In the genomic region with DNA sequence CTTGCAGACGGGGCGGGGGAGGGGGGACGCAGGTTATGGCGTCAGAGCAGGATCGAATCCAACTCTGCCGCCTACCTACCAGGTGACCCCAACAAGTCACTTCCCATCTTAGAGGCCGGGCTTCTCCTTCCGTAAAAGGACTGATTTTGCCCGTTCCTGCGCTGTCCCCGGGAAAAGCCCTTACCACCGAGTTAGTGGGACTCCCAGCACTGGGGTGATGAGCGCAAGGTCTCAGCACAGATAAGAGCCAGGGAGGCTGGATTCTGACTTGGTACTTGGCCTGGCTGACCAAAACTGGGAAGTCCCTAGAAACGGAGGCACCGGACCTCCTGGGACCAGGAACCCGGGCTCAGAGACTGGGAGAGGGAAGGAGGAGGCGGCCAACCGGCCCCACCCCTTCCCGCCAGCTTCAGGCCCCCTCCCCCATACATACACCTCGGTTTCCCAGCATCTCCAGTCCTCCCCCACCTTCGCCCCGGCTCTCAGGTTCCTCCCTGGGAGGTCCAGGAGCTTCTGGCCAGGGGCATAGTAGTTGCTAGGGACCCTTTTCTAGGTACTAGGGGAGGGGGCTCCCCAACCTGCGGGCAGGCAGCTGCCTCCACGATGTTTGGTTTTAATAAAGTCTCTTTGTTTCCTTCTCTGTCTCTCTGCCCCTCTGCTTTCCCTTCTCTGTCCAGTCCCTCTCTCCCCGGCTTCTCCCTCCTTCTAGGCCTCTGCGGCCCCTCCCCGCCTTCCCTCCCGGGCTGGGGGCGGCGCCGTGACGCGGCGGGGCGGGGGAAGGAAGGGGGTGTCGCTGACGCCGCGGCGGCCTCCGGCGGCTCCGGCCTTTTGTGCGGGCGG, we compare ENCODE assay signal across 2 cellular contexts.
TF ChIP-seq lines count a peak whose summit lies in the region.

A gene (plus strand): TSS at position 826 of the 840 bp plus-strand sequence. CDS start 156 bp downstream, outside the sequence.

TF ChIP-seq in HEK293T, 16 proteins besides CTCF, POLR2A, EP300 and RAD21 (continued from another document):
- TF ChIP-seq, protein P1, sequence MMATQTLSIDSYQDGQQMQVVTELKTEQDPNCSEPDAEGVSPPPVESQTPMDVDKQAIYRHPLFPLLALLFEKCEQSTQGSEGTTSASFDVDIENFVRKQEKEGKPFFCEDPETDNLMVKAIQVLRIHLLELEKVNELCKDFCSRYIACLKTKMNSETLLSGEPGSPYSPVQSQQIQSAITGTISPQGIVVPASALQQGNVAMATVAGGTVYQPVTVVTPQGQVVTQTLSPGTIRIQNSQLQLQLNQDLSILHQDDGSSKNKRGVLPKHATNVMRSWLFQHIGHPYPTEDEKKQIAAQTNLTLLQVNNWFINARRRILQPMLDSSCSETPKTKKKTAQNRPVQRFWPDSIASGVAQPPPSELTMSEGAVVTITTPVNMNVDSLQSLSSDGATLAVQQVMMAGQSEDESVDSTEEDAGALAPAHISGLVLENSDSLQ (IDR thresholded peaks at IDR 0.05): no peak
- TF ChIP-seq NFRKB (IDR thresholded peaks at IDR 0.05) (no peak), ARNT (IDR thresholded peaks at IDR 0.05) (no peak), FOXA1 (IDR thresholded peaks at IDR 0.05) (no peak), FOXM1 (IDR thresholded peaks at IDR 0.05; ENCODE audit: borderline replicate concordance) (no peak), SUZ12 (IDR thresholded peaks at IDR 0.05) (no peak), ZNF384 (IDR thresholded peaks at IDR 0.05) (no peak), FOXK2 (IDR thresholded peaks at IDR 0.05) (no peak), BHLHE40 (IDR thresholded peaks at IDR 0.05; ENCODE audit: borderline replicate concordance) (no peak), CTBP1 (IDR thresholded peaks at IDR 0.05; ENCODE audit: borderline replicate concordance) (no peak), LEF1 (IDR thresholded peaks at IDR 0.05; ENCODE audit: borderline replicate concordance) (no peak), HDGF (IDR thresholded peaks at IDR 0.05; ENCODE audit: borderline replicate concordance) (no peak), SP1 (IDR thresholded peaks at IDR 0.05) (no peak)

TF ChIP-seq in K562, 482 proteins besides CTCF, POLR2A, EP300 and RAD21 (continued from another document and continues in another):
- TF ChIP-seq, protein P2, sequence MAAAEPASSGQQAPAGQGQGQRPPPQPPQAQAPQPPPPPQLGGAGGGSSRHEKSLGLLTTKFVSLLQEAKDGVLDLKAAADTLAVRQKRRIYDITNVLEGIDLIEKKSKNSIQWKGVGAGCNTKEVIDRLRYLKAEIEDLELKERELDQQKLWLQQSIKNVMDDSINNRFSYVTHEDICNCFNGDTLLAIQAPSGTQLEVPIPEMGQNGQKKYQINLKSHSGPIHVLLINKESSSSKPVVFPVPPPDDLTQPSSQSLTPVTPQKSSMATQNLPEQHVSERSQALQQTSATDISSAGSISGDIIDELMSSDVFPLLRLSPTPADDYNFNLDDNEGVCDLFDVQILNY (CRISPR knock-in tag; IDR thresholded peaks at IDR 0.05): no peak
- TF ChIP-seq POLR2G (IDR thresholded peaks at IDR 0.05; ENCODE audit: low read depth, low read length): peak; percentile 9; the same call in 1 of the 2 replicates
- TF ChIP-seq, protein P3, sequence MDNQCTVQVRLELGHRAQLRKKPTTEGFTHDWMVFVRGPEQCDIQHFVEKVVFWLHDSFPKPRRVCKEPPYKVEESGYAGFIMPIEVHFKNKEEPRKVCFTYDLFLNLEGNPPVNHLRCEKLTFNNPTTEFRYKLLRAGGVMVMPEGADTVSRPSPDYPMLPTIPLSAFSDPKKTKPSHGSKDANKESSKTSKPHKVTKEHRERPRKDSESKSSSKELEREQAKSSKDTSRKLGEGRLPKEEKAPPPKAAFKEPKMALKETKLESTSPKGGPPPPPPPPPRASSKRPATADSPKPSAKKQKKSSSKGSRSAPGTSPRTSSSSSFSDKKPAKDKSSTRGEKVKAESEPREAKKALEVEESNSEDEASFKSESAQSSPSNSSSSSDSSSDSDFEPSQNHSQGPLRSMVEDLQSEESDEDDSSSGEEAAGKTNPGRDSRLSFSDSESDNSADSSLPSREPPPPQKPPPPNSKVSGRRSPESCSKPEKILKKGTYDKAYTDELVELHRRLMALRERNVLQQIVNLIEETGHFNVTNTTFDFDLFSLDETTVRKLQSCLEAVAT (IDR thresholded peaks at IDR 0.05): 0 out of 4 replicates have a peak, but pooled peaks of 1 of the 2 experiments have one; percentile 29
- TF ChIP-seq HNRNPL (IDR thresholded peaks at IDR 0.05; ENCODE audit: low read depth, low read length): no peak
- no peak for TF ChIP-seq NONO (IDR thresholded peaks at IDR 0.05; ENCODE audit: low read depth in 2 of 2, low read length in 1 of 2)
- peak; percentile 39 for TF ChIP-seq FOSL1 (tag; conservative IDR thresholded peaks at IDR 0.05)
- TF ChIP-seq, protein P4, sequence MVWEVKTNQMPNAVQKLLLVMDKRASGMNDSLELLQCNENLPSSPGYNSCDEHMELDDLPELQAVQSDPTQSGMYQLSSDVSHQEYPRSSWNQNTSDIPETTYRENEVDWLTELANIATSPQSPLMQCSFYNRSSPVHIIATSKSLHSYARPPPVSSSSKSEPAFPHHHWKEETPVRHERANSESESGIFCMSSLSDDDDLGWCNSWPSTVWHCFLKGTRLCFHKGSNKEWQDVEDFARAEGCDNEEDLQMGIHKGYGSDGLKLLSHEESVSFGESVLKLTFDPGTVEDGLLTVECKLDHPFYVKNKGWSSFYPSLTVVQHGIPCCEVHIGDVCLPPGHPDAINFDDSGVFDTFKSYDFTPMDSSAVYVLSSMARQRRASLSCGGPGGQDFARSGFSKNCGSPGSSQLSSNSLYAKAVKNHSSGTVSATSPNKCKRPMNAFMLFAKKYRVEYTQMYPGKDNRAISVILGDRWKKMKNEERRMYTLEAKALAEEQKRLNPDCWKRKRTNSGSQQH (CRISPR knock-in tag; IDR thresholded peaks at IDR 0.05): no peak
- TF ChIP-seq, protein P5, sequence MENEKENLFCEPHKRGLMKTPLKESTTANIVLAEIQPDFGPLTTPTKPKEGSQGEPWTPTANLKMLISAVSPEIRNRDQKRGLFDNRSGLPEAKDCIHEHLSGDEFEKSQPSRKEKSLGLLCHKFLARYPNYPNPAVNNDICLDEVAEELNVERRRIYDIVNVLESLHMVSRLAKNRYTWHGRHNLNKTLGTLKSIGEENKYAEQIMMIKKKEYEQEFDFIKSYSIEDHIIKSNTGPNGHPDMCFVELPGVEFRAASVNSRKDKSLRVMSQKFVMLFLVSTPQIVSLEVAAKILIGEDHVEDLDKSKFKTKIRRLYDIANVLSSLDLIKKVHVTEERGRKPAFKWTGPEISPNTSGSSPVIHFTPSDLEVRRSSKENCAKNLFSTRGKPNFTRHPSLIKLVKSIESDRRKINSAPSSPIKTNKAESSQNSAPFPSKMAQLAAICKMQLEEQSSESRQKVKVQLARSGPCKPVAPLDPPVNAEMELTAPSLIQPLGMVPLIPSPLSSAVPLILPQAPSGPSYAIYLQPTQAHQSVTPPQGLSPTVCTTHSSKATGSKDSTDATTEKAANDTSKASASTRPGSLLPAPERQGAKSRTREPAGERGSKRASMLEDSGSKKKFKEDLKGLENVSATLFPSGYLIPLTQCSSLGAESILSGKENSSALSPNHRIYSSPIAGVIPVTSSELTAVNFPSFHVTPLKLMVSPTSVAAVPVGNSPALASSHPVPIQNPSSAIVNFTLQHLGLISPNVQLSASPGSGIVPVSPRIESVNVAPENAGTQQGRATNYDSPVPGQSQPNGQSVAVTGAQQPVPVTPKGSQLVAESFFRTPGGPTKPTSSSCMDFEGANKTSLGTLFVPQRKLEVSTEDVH (IDR thresholded peaks at IDR 0.05; ENCODE audit: low read depth, partially characterized antibody): no peak
- TF ChIP-seq, protein P6, sequence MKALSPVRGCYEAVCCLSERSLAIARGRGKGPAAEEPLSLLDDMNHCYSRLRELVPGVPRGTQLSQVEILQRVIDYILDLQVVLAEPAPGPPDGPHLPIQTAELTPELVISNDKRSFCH (CRISPR knock-in tag; IDR thresholded peaks at IDR 0.05): no peak
- TF ChIP-seq, protein P6 (tag; IDR thresholded peaks at IDR 0.05): no peak
- TF ChIP-seq MYNN (IDR thresholded peaks at IDR 0.05): no peak
- no peak for TF ChIP-seq MYNN (CRISPR knock-in tag; IDR thresholded peaks at IDR 0.05)
- TF ChIP-seq IFI16 (CRISPR knock-in tag; IDR thresholded peaks at IDR 0.05): no peak
- TF ChIP-seq NCOA1 (IDR thresholded peaks at IDR 0.05; ENCODE audit: low read depth): 0 out of 2 replicates have a peak, but pooled peaks have one; percentile 24
- TF ChIP-seq POU5F1 (IDR thresholded peaks at IDR 0.05; ENCODE audit: borderline replicate concordance, low read depth, low read length, partially characterized antibody): no peak
- TF ChIP-seq ATF1 (CRISPR knock-in tag; IDR thresholded peaks at IDR 0.05): peak; percentile 32; the same call in 1 of the 2 replicates
- peak; percentile 70 for TF ChIP-seq ATF1 (tag; IDR thresholded peaks at IDR 0.05)
- no peak for TF ChIP-seq ZNF561 (CRISPR knock-in tag; conservative IDR thresholded peaks at IDR 0.05)
- peak; percentile 86 for TF ChIP-seq CREM (IDR thresholded peaks at IDR 0.05; ENCODE audit: low read depth)
- TF ChIP-seq, protein P7, sequence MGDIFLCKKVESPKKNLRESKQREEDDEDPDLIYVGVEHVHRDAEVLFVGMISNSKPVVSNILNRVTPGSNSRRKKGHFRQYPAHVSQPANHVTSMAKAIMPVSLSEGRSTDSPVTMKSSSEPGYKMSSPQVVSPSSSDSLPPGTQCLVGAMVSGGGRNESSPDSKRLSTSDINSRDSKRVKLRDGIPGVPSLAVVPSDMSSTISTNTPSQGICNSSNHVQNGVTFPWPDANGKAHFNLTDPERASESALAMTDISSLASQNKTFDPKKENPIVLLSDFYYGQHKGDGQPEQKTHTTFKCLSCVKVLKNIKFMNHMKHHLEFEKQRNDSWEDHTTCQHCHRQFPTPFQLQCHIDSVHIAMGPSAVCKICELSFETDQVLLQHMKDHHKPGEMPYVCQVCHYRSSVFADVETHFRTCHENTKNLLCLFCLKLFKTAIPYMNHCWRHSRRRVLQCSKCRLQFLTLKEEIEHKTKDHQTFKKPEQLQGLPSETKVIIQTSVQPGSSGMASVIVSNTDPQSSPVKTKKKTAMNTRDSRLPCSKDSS (IDR thresholded peaks at IDR 0.05; ENCODE audit: low read depth, partially characterized antibody): no peak
- peak; percentile 17; the same call in 1 of the 2 replicates for TF ChIP-seq MBD2 (IDR thresholded peaks at IDR 0.05; ENCODE audit: borderline replicate concordance, low read depth)
- TF ChIP-seq CBFA2T2 (conservative IDR thresholded peaks at IDR 0.05): no peak
- TF ChIP-seq RB1 (IDR thresholded peaks at IDR 0.05; ENCODE audit: low read depth): no peak
- TF ChIP-seq, protein P8, sequence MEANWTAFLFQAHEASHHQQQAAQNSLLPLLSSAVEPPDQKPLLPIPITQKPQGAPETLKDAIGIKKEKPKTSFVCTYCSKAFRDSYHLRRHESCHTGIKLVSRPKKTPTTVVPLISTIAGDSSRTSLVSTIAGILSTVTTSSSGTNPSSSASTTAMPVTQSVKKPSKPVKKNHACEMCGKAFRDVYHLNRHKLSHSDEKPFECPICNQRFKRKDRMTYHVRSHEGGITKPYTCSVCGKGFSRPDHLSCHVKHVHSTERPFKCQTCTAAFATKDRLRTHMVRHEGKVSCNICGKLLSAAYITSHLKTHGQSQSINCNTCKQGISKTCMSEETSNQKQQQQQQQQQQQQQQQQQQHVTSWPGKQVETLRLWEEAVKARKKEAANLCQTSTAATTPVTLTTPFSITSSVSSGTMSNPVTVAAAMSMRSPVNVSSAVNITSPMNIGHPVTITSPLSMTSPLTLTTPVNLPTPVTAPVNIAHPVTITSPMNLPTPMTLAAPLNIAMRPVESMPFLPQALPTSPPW (CRISPR knock-in tag; IDR thresholded peaks at IDR 0.05): peak; percentile 97
- TF ChIP-seq, protein P9, sequence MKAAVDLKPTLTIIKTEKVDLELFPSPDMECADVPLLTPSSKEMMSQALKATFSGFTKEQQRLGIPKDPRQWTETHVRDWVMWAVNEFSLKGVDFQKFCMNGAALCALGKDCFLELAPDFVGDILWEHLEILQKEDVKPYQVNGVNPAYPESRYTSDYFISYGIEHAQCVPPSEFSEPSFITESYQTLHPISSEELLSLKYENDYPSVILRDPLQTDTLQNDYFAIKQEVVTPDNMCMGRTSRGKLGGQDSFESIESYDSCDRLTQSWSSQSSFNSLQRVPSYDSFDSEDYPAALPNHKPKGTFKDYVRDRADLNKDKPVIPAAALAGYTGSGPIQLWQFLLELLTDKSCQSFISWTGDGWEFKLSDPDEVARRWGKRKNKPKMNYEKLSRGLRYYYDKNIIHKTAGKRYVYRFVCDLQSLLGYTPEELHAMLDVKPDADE (conservative IDR thresholded peaks at IDR 0.05; ENCODE audit: control insufficient read depth, low read depth, low read length): 0 out of 2 replicates have a peak, but pooled peaks have one; percentile 2
- TF ChIP-seq, protein P10, sequence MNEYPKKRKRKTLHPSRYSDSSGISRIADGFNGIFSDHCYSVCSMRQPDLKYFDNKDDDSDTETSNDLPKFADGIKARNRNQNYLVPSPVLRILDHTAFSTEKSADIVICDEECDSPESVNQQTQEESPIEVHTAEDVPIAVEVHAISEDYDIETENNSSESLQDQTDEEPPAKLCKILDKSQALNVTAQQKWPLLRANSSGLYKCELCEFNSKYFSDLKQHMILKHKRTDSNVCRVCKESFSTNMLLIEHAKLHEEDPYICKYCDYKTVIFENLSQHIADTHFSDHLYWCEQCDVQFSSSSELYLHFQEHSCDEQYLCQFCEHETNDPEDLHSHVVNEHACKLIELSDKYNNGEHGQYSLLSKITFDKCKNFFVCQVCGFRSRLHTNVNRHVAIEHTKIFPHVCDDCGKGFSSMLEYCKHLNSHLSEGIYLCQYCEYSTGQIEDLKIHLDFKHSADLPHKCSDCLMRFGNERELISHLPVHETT (CRISPR knock-in tag; conservative IDR thresholded peaks at IDR 0.05 in 1 of 2, IDR thresholded peaks at IDR 0.05 in 1 of 2): peak in 1 of 2 experiments; percentile 81; a peak in 2 of 4 replicates
- TF ChIP-seq JUND (IDR thresholded peaks at IDR 0.05; ENCODE audit: borderline replicate concordance, low read depth, low read length): no peak
- 0 out of 3 replicates have a peak, but pooled peaks have one; percentile 8 for TF ChIP-seq JUND (tag; IDR thresholded peaks at IDR 0.05; ENCODE audit: borderline replicate concordance, low read depth, low read length)
- peak; percentile 51 for TF ChIP-seq TBP (optimal IDR thresholded peaks at IDR 0.05; ENCODE audit: low read depth, low read length)
- no peak for TF ChIP-seq ETV6 (IDR thresholded peaks at IDR 0.05; ENCODE audit: borderline replicate concordance in 1 of 2, low read depth in 2 of 2, low read length in 1 of 2)
- no peak for TF ChIP-seq ETV6 (CRISPR knock-in tag; IDR thresholded peaks at IDR 0.05; ENCODE audit: borderline replicate concordance)
- no peak for TF ChIP-seq PTRF (tag; IDR thresholded peaks at IDR 0.05)
- TF ChIP-seq CTBP1 (IDR thresholded peaks at IDR 0.05; ENCODE audit: borderline replicate concordance): peak; percentile 64; the same call in 1 of the 2 replicates
- peak; percentile 62; the same call in 1 of the 2 replicates for TF ChIP-seq PHF8 (IDR thresholded peaks at IDR 0.05; ENCODE audit: borderline replicate concordance, low read length)
- TF ChIP-seq, protein P11, sequence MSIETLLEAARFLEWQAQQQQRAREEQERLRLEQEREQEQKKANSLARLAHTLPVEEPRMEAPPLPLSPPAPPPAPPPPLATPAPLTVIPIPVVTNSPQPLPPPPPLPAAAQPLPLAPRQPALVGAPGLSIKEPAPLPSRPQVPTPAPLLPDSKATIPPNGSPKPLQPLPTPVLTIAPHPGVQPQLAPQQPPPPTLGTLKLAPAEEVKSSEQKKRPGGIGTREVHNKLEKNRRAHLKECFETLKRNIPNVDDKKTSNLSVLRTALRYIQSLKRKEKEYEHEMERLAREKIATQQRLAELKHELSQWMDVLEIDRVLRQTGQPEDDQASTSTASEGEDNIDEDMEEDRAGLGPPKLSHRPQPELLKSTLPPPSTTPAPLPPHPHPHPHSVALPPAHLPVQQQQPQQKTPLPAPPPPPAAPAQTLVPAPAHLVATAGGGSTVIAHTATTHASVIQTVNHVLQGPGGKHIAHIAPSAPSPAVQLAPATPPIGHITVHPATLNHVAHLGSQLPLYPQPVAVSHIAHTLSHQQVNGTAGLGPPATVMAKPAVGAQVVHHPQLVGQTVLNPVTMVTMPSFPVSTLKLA (conservative IDR thresholded peaks at IDR 0.05): 0 out of 4 replicates have a peak, but pooled peaks of 1 of the 2 experiments have one; percentile 27
